In genomic region chr1:84722794-84723193, GRCh38 we compare ENCODE assay signal across 21 cellular contexts. TPM values are rescaled to one million over a fixed set of nuclear protein-coding genes. Genes with fewer than 3 reads are reported as not detected.
DNase-seq lines count a peak whose midpoint lies in the region; ATAC-seq and TF ChIP-seq lines count a peak whose summit lies in the region.
"Had no signal": no experiment of that assay in that cellular context is flagged by ENCODE, and none has a peak within 500 bp of the region (broad histone marks: within the 10 kb centered on the region; RNA-seq: fewer than 3 reads in every experiment).

No MANE protein-coding gene starts in this region.

- POLR2A ChIA-PET in MCF 10A (lab: Yijun Ruan, JAX), result no interaction called here

- H3K27me3 ChIP-seq in breast epithelium (no peaks in the 10 kb centered on the region), left ventricle myocardium inferior (ENCODE audit: low read depth) (no peaks in the 10 kb centered on the region), uterus (no peaks in the 10 kb centered on the region)
- H3K27me3 ChIP-seq: sigmoid colon, upper lobe of left lung had no signal

- no peaks in the 10 kb centered on the region for H3K36me3 Mint-ChIP-seq in MCF 10A (ENCODE audit: insufficient read depth, unreplicated experiment)
- H3K36me3 Mint-ChIP-seq: activated CD4-positive, alpha-beta memory T cell treated with anti-CD3 and anti-CD28 coated beads for 36 hours; activated naive CD4-positive, alpha-beta T cell treated with anti-CD3 and anti-CD28 coated beads, Interleukin-2, amount 10 ng/mL, durations not matched to agents 7 days and 5 days had no signal

- intact Hi-C loops in MCF 10A (cut with micrococcal nuclease), result no loop called here
- intact Hi-C loops in breast epithelium (cut with DNase I; ENCODE audit: low total_unique reads), result no loop called here
- intact Hi-C loops in left ventricle myocardium inferior (cut with micrococcal nuclease), result no loop called here
- intact Hi-C loops in uterus (cut with DNase I; ENCODE audit: low total_unique reads), result no loop called here

- H3K4me3 Mint-ChIP-seq in MCF 10A (ENCODE audit: unreplicated experiment), result no peak overlapping the region
- H3K4me3 Mint-ChIP-seq: activated CD4-positive, alpha-beta memory T cell treated with anti-CD3 and anti-CD28 coated beads for 36 hours; activated naive CD4-positive, alpha-beta T cell treated with anti-CD3 and anti-CD28 coated beads, Interleukin-2, amount 10 ng/mL, durations not matched to agents 7 days and 5 days; stimulated activated naive CD8-positive, alpha-beta T cell treated with anti-CD3 and anti-CD28 coated beads, Interleukin-15, Interleukin-2, amounts not matched to agents 100 ng/mL and 50 ng/mL, for 24 hours had no signal

- no peak for TF ChIP-seq POLR2A in breast epithelium (IDR thresholded peaks at IDR 0.05)
- TF ChIP-seq POLR2A in uterus (IDR thresholded peaks at IDR 0.05), result no peak

- TF ChIP-seq CTCF in MCF 10A (IDR thresholded peaks at IDR 0.05; ENCODE audit: unreplicated experiment) (no peak), breast epithelium (IDR thresholded peaks at IDR 0.05) (no peak), cardiac fibroblast (IDR thresholded peaks at IDR 0.05; ENCODE audit: low read depth, low read length) (no peak), left ventricle myocardium inferior (IDR thresholded peaks at IDR 0.05; ENCODE audit: borderline replicate concordance) (no peak), uterus (IDR thresholded peaks at IDR 0.05) (no peak)

- H3K4me1 ChIP-seq in breast epithelium (no peaks in the 10 kb centered on the region), left ventricle myocardium inferior (no peaks in the 10 kb centered on the region), uterus (peaks cover 0 to 6% of the 10 kb centered on the region in 2 donors)
- H3K4me1 ChIP-seq: upper lobe of left lung had no signal

- H3K27me3 Mint-ChIP-seq in MCF 10A (ENCODE audit: insufficient read depth, unreplicated experiment), result no peaks in the 10 kb centered on the region
- H3K27me3 Mint-ChIP-seq: activated CD4-positive, alpha-beta memory T cell treated with anti-CD3 and anti-CD28 coated beads for 36 hours had no signal

- CTCF ChIA-PET in MCF 10A (lab: Yijun Ruan, JAX), result interaction anchor here (0.6 to 0.9 kb wide), 2 partner anchors 33 to 205 kb away, joined by 3 read pairs; no protein-coding TSS in a partner anchor

- DNase-seq in MCF 10A (ENCODE audit: unreplicated experiment) (peak; percentile 22), breast epithelium (ENCODE audit: low spot score in 2 of 2) (no peak), cardiac fibroblast (ENCODE audit: low read depth in 2 of 2) (peak; percentile 66 to 91), left ventricle myocardium inferior (no peak), uterus (peak; percentile 26 to 46), midbrain (lab: John Stamatoyannopoulos, UW) (no peak)
- DNase-seq in activated T-cell treated with anti-CD3 and anti-CD28 coated beads, Interleukin-2, amount 50 U/mL, for 1 hour, result no peak
- DNase-seq: activated CD4-positive, alpha-beta memory T cell treated with anti-CD3 and anti-CD28 coated beads for 36 hours; activated naive CD4-positive, alpha-beta T cell treated with anti-CD3 and anti-CD28 coated beads, Interleukin-2, amount 10 ng/mL, durations not matched to agents 7 days and 5 days; activated T-cell treated with anti-CD3 and anti-CD28 coated beads for 4 hours; lower lobe of right lung; NCI-H1694 treated with DMSO at 0.1 percent for 48 hours; NCI-H2227 treated with DMSO at 0.1 percent for 48 hours; nucleus accumbens; sigmoid colon; stimulated activated CD4-positive, alpha-beta T cell treated with anti-CD3 and anti-CD28 coated beads, Interleukin-2, amount 100 ng/mL, for 24 hours; upper lobe of left lung had no signal

- H3K4me3 ChIP-seq in breast epithelium (no peak overlapping the region), cardiac fibroblast (replicated peaks in 1 of 2; ENCODE audit: low read depth in 2 of 2, low read length in 2 of 2) (no peak overlapping the region), left ventricle myocardium inferior (no peak overlapping the region), uterus (no peak overlapping the region)
- H3K4me3 ChIP-seq: lower lobe of right lung, sigmoid colon, upper lobe of left lung had no signal

- H3K36me3 ChIP-seq in breast epithelium (no peaks in the 10 kb centered on the region), left ventricle myocardium inferior (no peaks in the 10 kb centered on the region), uterus (no peaks in the 10 kb centered on the region)
- H3K36me3 ChIP-seq: lower lobe of right lung, sigmoid colon, upper lobe of left lung had no signal

- ATAC-seq in GM21529 (IDR thresholded peaks at IDR 0.05; ENCODE audit: unreplicated experiment), result no peak
- ATAC-seq: lower lobe of right lung, Panc1 had no signal

- H3K27ac ChIP-seq in breast epithelium (no peak overlapping the region), left ventricle myocardium inferior (replicated peaks) (peak overlapping the region; percentile 40), uterus (peak overlapping the region; percentile 50 to 72)
- H3K27ac ChIP-seq: C4-2B, lower lobe of right lung, upper lobe of left lung had no signal

- BruUV-seq in MCF 10A (replicated peaks; lab: Mats Ljungman, UMichigan), result no TSS peak

- peaks cover 14% of the 10 kb centered on the region for H3K4me1 Mint-ChIP-seq in MCF 10A (ENCODE audit: insufficient read depth, unreplicated experiment)
- H3K4me1 Mint-ChIP-seq: activated naive CD4-positive, alpha-beta T cell treated with anti-CD3 and anti-CD28 coated beads, Interleukin-2, amount 10 ng/mL, durations not matched to agents 7 days and 5 days had no signal

- H3K9me3 ChIP-seq in breast epithelium (no peaks in the 10 kb centered on the region), left ventricle myocardium inferior (replicated peaks) (no peaks in the 10 kb centered on the region), uterus (no peaks in the 10 kb centered on the region)
- H3K9me3 ChIP-seq: lower lobe of right lung, sigmoid colon, upper lobe of left lung had no signal

- no peaks in the 10 kb centered on the region for H3K9me3 Mint-ChIP-seq in MCF 10A (ENCODE audit: unreplicated experiment)
- H3K9me3 Mint-ChIP-seq: activated CD4-positive, alpha-beta memory T cell treated with anti-CD3 and anti-CD28 coated beads for 36 hours; activated naive CD4-positive, alpha-beta T cell treated with anti-CD3 and anti-CD28 coated beads, Interleukin-2, amount 10 ng/mL, durations not matched to agents 7 days and 5 days; stimulated activated naive CD8-positive, alpha-beta T cell treated with anti-CD3 and anti-CD28 coated beads, Interleukin-15, Interleukin-2, amounts not matched to agents 100 ng/mL and 50 ng/mL, for 24 hours had no signal

- H3K27ac Mint-ChIP-seq in MCF 10A (ENCODE audit: low read depth, unreplicated experiment), result no peak overlapping the region
- H3K27ac Mint-ChIP-seq: activated CD4-positive, alpha-beta memory T cell treated with anti-CD3 and anti-CD28 coated beads for 36 hours; activated naive CD4-positive, alpha-beta T cell treated with anti-CD3 and anti-CD28 coated beads, Interleukin-2, amount 10 ng/mL, durations not matched to agents 7 days and 5 days; stimulated activated naive CD8-positive, alpha-beta T cell treated with anti-CD3 and anti-CD28 coated beads, Interleukin-15, Interleukin-2, amounts not matched to agents 100 ng/mL and 50 ng/mL, for 24 hours had no signal

RNA-seq across cellular contexts. Expression of gene SSX2IP, which starts 32.5 kb away (rescaled TPM):
- 19.4 and 20.5 TPM in 2 replicates for total RNA-seq in MCF 10A (2022)
- 10 to 100 TPM in 1 of 3 donors, 1 to 10 TPM in 2; 1.1 to 11.0 (median 4.3) TPM for total RNA-seq in breast epithelium
- 11.9 TPM for total RNA-seq in left ventricle myocardium inferior
- 10 to 100 TPM in 3 of 4 donors, 1 to 10 TPM in 1; 2.9 to 34.3 (median 19.2) TPM for total RNA-seq in uterus

Comparison
In these comparisons a context has a peak if more than half of its experiments do, and no peak if none do; other contexts are left out.
1. DNase-seq: peak in MCF 10A (single experiment), cardiac fibroblast (2 of 2) and uterus (2 of 2); none in breast epithelium (0 of 2), left ventricle myocardium inferior (single experiment), activated T-cell treated with anti-CD3 and anti-CD28 coated beads, Interleukin-2, amount 50 U/mL, for 1 hour (single experiment) and midbrain (single experiment).
2. H3K27ac ChIP-seq: peak in left ventricle myocardium inferior (single experiment) and uterus (2 of 2); none in breast epithelium (0 of 2).